In the genomic region with DNA sequence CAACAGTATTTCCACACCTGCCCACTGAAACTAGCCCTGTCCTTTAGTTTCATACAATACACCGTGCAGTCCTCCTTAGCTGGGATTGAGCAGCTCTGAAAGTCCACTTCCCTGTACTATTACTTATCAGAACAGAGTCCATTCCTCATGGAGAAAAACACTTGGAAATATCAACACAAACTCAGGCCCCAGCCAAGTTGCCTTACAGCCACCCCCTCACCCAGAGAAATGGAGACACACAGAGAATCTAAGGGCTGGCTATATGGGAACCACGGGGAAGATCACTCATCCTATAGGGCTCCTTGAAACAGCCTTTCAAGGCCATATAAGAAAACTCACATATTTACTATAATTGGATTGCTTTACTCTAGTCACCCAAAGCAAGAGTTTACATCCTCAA, we compare ENCODE assay signal across 10 cellular contexts. TPM values are rescaled to one million over a fixed set of nuclear protein-coding genes. Genes with fewer than 3 reads are reported as not detected.
DNase-seq lines count a peak whose midpoint lies in the region; TF ChIP-seq lines count a peak whose summit lies in the region.
"Had no signal": no experiment of that assay in that cellular context is flagged by ENCODE, and none has a peak within 500 bp of the region (broad histone marks: within the 10 kb centered on the region; RNA-seq: fewer than 3 reads in every experiment).

No MANE protein-coding gene starts in this region.

- WGBS in mesendoderm (ENCODE audit: extremely low coverage, insufficient coverage, low lambda C conversion rate), result no CpG with 5 or more reads among the region's 2 CpGs

- no peak overlapping the region for H2BK5ac ChIP-seq in mesendoderm (ENCODE audit: low read length)

- no peak overlapping the region for H2AFZ ChIP-seq in Loucy (ENCODE audit: low read length)

- no peak overlapping the region for H3K27ac ChIP-seq in mesendoderm (ENCODE audit: low read depth, low read length)
- H3K27ac ChIP-seq in temporal lobe (ENCODE audit: low read depth, low read length), result peak overlapping the region; percentile 96

- peaks cover 49% of the 10 kb centered on the region for H3K79me2 ChIP-seq in Loucy (ENCODE audit: insufficient read depth, low read length)
- H3K79me2 ChIP-seq in mesendoderm (ENCODE audit: control insufficient read depth, insufficient read depth, low read length), result no peaks in the 10 kb centered on the region

- H3K18ac ChIP-seq in mesendoderm (ENCODE audit: low read length), result no peak overlapping the region

- H3K23ac ChIP-seq in mesendoderm (ENCODE audit: low read length), result no peak overlapping the region

- H3K4me1 ChIP-seq in Loucy (ENCODE audit: insufficient read depth, low read length, poor library complexity, severe bottlenecking), result peaks cover 65% of the 10 kb centered on the region
- H3K4me1 ChIP-seq in mesendoderm (ENCODE audit: control insufficient read depth, low read depth, low read length), result peaks cover 7% of the 10 kb centered on the region

- H3K36me3 Mint-ChIP-seq in chondrocyte (ENCODE audit: low read depth), result no peaks in the 10 kb centered on the region

- H3K27me3 ChIP-seq in Loucy (ENCODE audit: insufficient read depth, low read length, poor library complexity, severe bottlenecking) (no peaks in the 10 kb centered on the region), mesendoderm (ENCODE audit: insufficient read depth, low read length, poor library complexity) (no peaks in the 10 kb centered on the region)

- no peaks in the 10 kb centered on the region for H3K9me2 ChIP-seq in Loucy (replicated peaks; ENCODE audit: low read depth, low read length)

- H3K4me3 ChIP-seq in Loucy (ENCODE audit: low read length, poor library complexity, severe bottlenecking) (peak overlapping the region; percentile 94), mesendoderm (ENCODE audit: low read length) (no peak overlapping the region)

- no peak overlapping the region for H2BK120ac ChIP-seq in mesendoderm (ENCODE audit: low read depth, low read length)

- no peak overlapping the region for H2AK5ac ChIP-seq in mesendoderm (ENCODE audit: low read length)

- no peaks in the 10 kb centered on the region for H3K36me3 ChIP-seq in Loucy (ENCODE audit: insufficient read depth, low read length)
- H3K36me3 ChIP-seq in mesendoderm (ENCODE audit: control insufficient read depth, insufficient read depth, low read length), result no peaks in the 10 kb centered on the region

- H3K4me2 ChIP-seq in Loucy (ENCODE audit: low read depth, low read length, poor library complexity, severe bottlenecking) (peak overlapping the region; percentile 96), mesendoderm (ENCODE audit: low read length) (no peak overlapping the region)

- H3K9me3 Mint-ChIP-seq in chondrocyte (ENCODE audit: low read depth), result no peaks in the 10 kb centered on the region

- H3K27ac Mint-ChIP-seq in chondrocyte (ENCODE audit: unreplicated experiment), result peak overlapping the region; percentile 99

- no peaks in the 10 kb centered on the region for H3K27me3 Mint-ChIP-seq in chondrocyte (ENCODE audit: low read depth)

- no peaks in the 10 kb centered on the region for H3K9me3 ChIP-seq in Loucy (ENCODE audit: insufficient read depth, low read depth, low read length)

- no peak overlapping the region for H4K8ac ChIP-seq in mesendoderm (ENCODE audit: low read depth, low read length)

- peak overlapping the region; percentile 9 for H3K56ac ChIP-seq in mesendoderm (ENCODE audit: low read length)

- peaks cover 63% of the 10 kb centered on the region for H3K4me1 Mint-ChIP-seq in chondrocyte (ENCODE audit: low read depth)

- DNase-seq in chondrocyte (ENCODE audit: low spot score) (no peak), mesendoderm (no peak), retina (no peak), DMS79 (lab: John Stamatoyannopoulos, UW) (no peak), NAMALWA (ENCODE audit: low spot score) (no peak), cerebellar cortex (ENCODE audit: low spot score) (no peak)
- DNase-seq: central memory CD4-positive, alpha-beta T cell; NCI-H146 had no signal

- H4K5ac ChIP-seq in mesendoderm (ENCODE audit: low read length), result no peak overlapping the region

- no peak for TF ChIP-seq CTCF in Loucy (conservative IDR thresholded peaks at IDR 0.05; ENCODE audit: low read length)
- TF ChIP-seq CTCF in chondrocyte (IDR thresholded peaks at IDR 0.05), result no peak

- H3K9ac ChIP-seq in Loucy (ENCODE audit: low read depth, low read length, poor library complexity, severe bottlenecking), result peak overlapping the region; percentile 86
- H3K9ac ChIP-seq in mesendoderm (ENCODE audit: low read length), result peak overlapping the region; percentile 9

- H3K79me1 ChIP-seq in mesendoderm (ENCODE audit: low read length), result peaks cover 13% of the 10 kb centered on the region

- peaks cover 30% of the 10 kb centered on the region for H4K20me1 ChIP-seq in Loucy (ENCODE audit: insufficient read depth, low read length, poor library complexity, severe bottlenecking)

- peak overlapping the region; percentile 96 for H3K4me3 Mint-ChIP-seq in chondrocyte (ENCODE audit: unreplicated experiment)

- H2BK15ac ChIP-seq in mesendoderm (replicated peaks; ENCODE audit: low read depth), result no peak overlapping the region

- H3F3A ChIP-seq in Loucy (ENCODE audit: low read depth), result no peaks in the 10 kb centered on the region; the same call in 1 of the 2 replicates

- H3K4ac ChIP-seq in mesendoderm (ENCODE audit: low read depth, low read length), result no peak overlapping the region

RNA-seq across cellular contexts. Expression of gene SCARB2, which starts 1.9 kb away (rescaled TPM):
- total RNA-seq in chondrocyte (145 to 165 TPM (median 155 TPM) in 3 replicates), temporal lobe (196 TPM)
- polyA plus RNA-seq in mesendoderm (2013, experiment 1 of 2), result 16.2 TPM
- 16.6 TPM for polyA plus RNA-seq in mesendoderm (2013, experiment 2 of 2)

RNA-seq across cellular contexts. Expression of gene FAM47E, which starts 39.8 kb away (rescaled TPM):
- total RNA-seq in chondrocyte, result 0.73 to 1.2 TPM (median 0.92 TPM) in 3 replicates
- 0.41 TPM for polyA plus RNA-seq in mesendoderm (2013, experiment 1 of 2)
- 0.31 TPM for polyA plus RNA-seq in mesendoderm (2013, experiment 2 of 2)
- total RNA-seq in temporal lobe, result 2.5 TPM
